ENCODE assay signal across 12 cellular contexts in genomic region chr20:7272512-7272911, GRCh38.
DNase-seq lines count a peak whose midpoint lies in the region; ATAC-seq, FAIRE-seq and TF ChIP-seq lines count a peak whose summit lies in the region.
"Had no signal": no experiment of that assay in that cellular context is flagged by ENCODE, and none has a peak within 500 bp of the region (broad histone marks: within the 10 kb centered on the region; RNA-seq: fewer than 3 reads in every experiment).

No MANE protein-coding gene starts in this region.

- CTCF ChIA-PET in activated CD4-positive, alpha-beta T cell treated with anti-CD3 and anti-CD28 coated beads, Interleukin-2, amount 10 ng/mL, durations not matched to agents 7 days and 5 days (lab: Charles Lee): no interaction called here

- no peak for ATAC-seq in GM19395 (IDR thresholded peaks at IDR 0.05; ENCODE audit: unreplicated experiment)
- no peak for ATAC-seq in mucosa of descending colon

- H3K79me2 ChIP-seq in astrocyte (ENCODE audit: insufficient read depth, low read length): no peaks in the 10 kb centered on the region

- H3K36me3 ChIP-seq in astrocyte (ENCODE audit: insufficient read depth, low read length): no peaks in the 10 kb centered on the region
- H3K36me3 ChIP-seq in kidney (ENCODE audit: control insufficient read depth in 1 of 2, insufficient read depth in 2 of 2, low read length in 2 of 2): no peaks in the 10 kb centered on the region
- H3K36me3 ChIP-seq in mucosa of descending colon (ENCODE audit: low read depth): no peaks in the 10 kb centered on the region

- no peak overlapping the region for H2AFZ ChIP-seq in astrocyte (ENCODE audit: low read depth, low read length)

- intact Hi-C loops in kidney (cut with DNase I): no loop called here
- intact Hi-C loops in mucosa of descending colon (cut with DNase I, micrococcal nuclease): no loop called here

- no peak overlapping the region for H3K9ac ChIP-seq in astrocyte (ENCODE audit: low read length)
- no peak overlapping the region for H3K9ac ChIP-seq in kidney (ENCODE audit: low read length in 2 of 2)

- FAIRE-seq in astrocyte (lab: Jason Lieb, UNC): no peak
- FAIRE-seq in kidney (lab: Jason Lieb, UNC): no peak

- H3K9me3 Mint-ChIP-seq in astrocyte (ENCODE audit: unreplicated experiment): peaks cover 2% of the 10 kb centered on the region
- peaks cover 5% of the 10 kb centered on the region for H3K9me3 Mint-ChIP-seq in activated CD4-positive, alpha-beta T cell treated with anti-CD3 and anti-CD28 coated beads, Interleukin-2, amount 10 ng/mL, durations not matched to agents 7 days and 5 days

- peak; percentile 26 for TF ChIP-seq CTCF in astrocyte (IDR thresholded peaks at IDR 0.05; ENCODE audit: insufficient read depth, low read depth, low read length)
- TF ChIP-seq CTCF in kidney (IDR thresholded peaks at IDR 0.05; ENCODE audit: borderline replicate concordance, extremely low read depth, insufficient read depth): peak; percentile 15
- no peak for TF ChIP-seq CTCF in mucosa of descending colon (IDR thresholded peaks at IDR 0.05)

- no peak overlapping the region for H3K4me2 ChIP-seq in astrocyte (ENCODE audit: low read length)

- H3K36me3 Mint-ChIP-seq in astrocyte (ENCODE audit: low read depth, unreplicated experiment): no peaks in the 10 kb centered on the region
- no peaks in the 10 kb centered on the region for H3K36me3 Mint-ChIP-seq in activated CD4-positive, alpha-beta T cell treated with anti-CD3 and anti-CD28 coated beads, Interleukin-2, amount 10 ng/mL, durations not matched to agents 7 days and 5 days (ENCODE audit: low read depth)

- no peaks in the 10 kb centered on the region for H3K9me3 ChIP-seq in astrocyte (ENCODE audit: insufficient read depth, low read depth, low read length)
- H3K9me3 ChIP-seq in kidney (ENCODE audit: control insufficient read depth in 1 of 2, low read length in 2 of 2): no peaks in the 10 kb centered on the region
- H3K9me3 ChIP-seq in mucosa of descending colon: no peaks in the 10 kb centered on the region

- H4K20me1 ChIP-seq in astrocyte (ENCODE audit: insufficient read depth, low read length): no peaks in the 10 kb centered on the region

- POLR2A ChIA-PET in activated CD4-positive, alpha-beta T cell treated with anti-CD3 and anti-CD28 coated beads, Interleukin-2, amount 10 ng/mL, durations not matched to agents 7 days and 5 days (lab: Charles Lee): no interaction called here

- H3K4me1 Mint-ChIP-seq in astrocyte (ENCODE audit: low read depth, unreplicated experiment): no peaks in the 10 kb centered on the region
- no peaks in the 10 kb centered on the region for H3K4me1 Mint-ChIP-seq in activated CD4-positive, alpha-beta T cell treated with anti-CD3 and anti-CD28 coated beads, Interleukin-2, amount 10 ng/mL, durations not matched to agents 7 days and 5 days
- H3K4me1 Mint-ChIP-seq: activated B cell treated with CpG ODN at 0.5 μM for 24 hours had no signal

- no peaks in the 10 kb centered on the region for H3K27me3 Mint-ChIP-seq in astrocyte (ENCODE audit: low read depth, unreplicated experiment)
- H3K27me3 Mint-ChIP-seq in activated CD4-positive, alpha-beta T cell treated with anti-CD3 and anti-CD28 coated beads, Interleukin-2, amount 10 ng/mL, durations not matched to agents 7 days and 5 days: no peaks in the 10 kb centered on the region
- H3K27me3 Mint-ChIP-seq: activated B cell treated with CpG ODN at 0.5 μM for 24 hours had no signal

- no peak overlapping the region for H3K27ac Mint-ChIP-seq in astrocyte (ENCODE audit: unreplicated experiment)
- H3K27ac Mint-ChIP-seq in activated CD4-positive, alpha-beta T cell treated with anti-CD3 and anti-CD28 coated beads, Interleukin-2, amount 10 ng/mL, durations not matched to agents 7 days and 5 days: no peak overlapping the region
- H3K27ac Mint-ChIP-seq: activated B cell treated with CpG ODN at 0.5 μM for 24 hours had no signal

- DNase-seq in COR-L47 (lab: John Stamatoyannopoulos, UW): peak; percentile 28
- DNase-seq in NCI-H1694 treated with DMSO at 0.1 percent for 48 hours (lab: John Stamatoyannopoulos, UW): peak; percentile 39
- no peak for DNase-seq in astrocyte (ENCODE audit: low read depth)
- no peak for DNase-seq in kidney
- no peak for DNase-seq in activated CD4-positive, alpha-beta T cell treated with anti-CD3 and anti-CD28 coated beads, Interleukin-2, amount 10 ng/mL, durations not matched to agents 7 days and 5 days
- DNase-seq in mucosa of descending colon: no peak
- DNase-seq in stimulated activated CD4-positive, alpha-beta T cell treated with anti-CD3 and anti-CD28 coated beads, Interleukin-1b, Interleukin-23, amount 100 ng/mL, for 48 hours: no peak
- DNase-seq: activated B cell treated with CpG ODN at 0.5 μM for 24 hours, Calu3, Karpas-422, nucleus accumbens had no signal

- H3K4me3 Mint-ChIP-seq in astrocyte (ENCODE audit: unreplicated experiment): no peak overlapping the region
- H3K4me3 Mint-ChIP-seq in activated CD4-positive, alpha-beta T cell treated with anti-CD3 and anti-CD28 coated beads, Interleukin-2, amount 10 ng/mL, durations not matched to agents 7 days and 5 days: no peak overlapping the region
- H3K4me3 Mint-ChIP-seq: activated B cell treated with CpG ODN at 0.5 μM for 24 hours had no signal

- H3K4me1 ChIP-seq in astrocyte (ENCODE audit: insufficient read depth, low read length) (no peaks in the 10 kb centered on the region), kidney (ENCODE audit: control insufficient read depth in 1 of 2, insufficient read depth in 1 of 2, low read depth in 1 of 2, low read length in 2 of 2) (no peaks in the 10 kb centered on the region), mucosa of descending colon (ENCODE audit: low read depth) (no peaks in the 10 kb centered on the region)

- H3K27me3 ChIP-seq in astrocyte (ENCODE audit: insufficient read depth, low read length): no peaks in the 10 kb centered on the region

- H3K4me3 ChIP-seq in astrocyte (ENCODE audit: insufficient read depth, low read depth, low read length) (no peak overlapping the region), kidney (ENCODE audit: low read length in 2 of 2) (no peak overlapping the region), mucosa of descending colon (no peak overlapping the region)

- H3K27ac ChIP-seq in astrocyte (ENCODE audit: low read depth, low read length) (no peak overlapping the region), kidney (ENCODE audit: low read depth in 2 of 2, low read length in 2 of 2) (no peak overlapping the region)

Comparison
In these comparisons a context has a peak if more than half of its experiments do, and no peak if none do; other contexts are left out.
1. DNase-seq: peak in COR-L47 (single experiment) and NCI-H1694 treated with DMSO at 0.1 percent for 48 hours (single experiment); none in astrocyte (single experiment), kidney (single experiment), activated CD4-positive, alpha-beta T cell treated with anti-CD3 and anti-CD28 coated beads, Interleukin-2, amount 10 ng/mL, durations not matched to agents 7 days and 5 days (single experiment), mucosa of descending colon (0 of 3) and stimulated activated CD4-positive, alpha-beta T cell treated with anti-CD3 and anti-CD28 coated beads, Interleukin-1b, Interleukin-23, amount 100 ng/mL, for 48 hours (single experiment).